ENCODE assay signal across 27 cellular contexts in genomic region chr9:98484218-98484617, GRCh38.
DNase-seq lines count a peak whose midpoint lies in the region; ATAC-seq and TF ChIP-seq lines count a peak whose summit lies in the region.
"Had no signal": no experiment of that assay in that cellular context is flagged by ENCODE, and none has a peak within 500 bp of the region (broad histone marks: within the 10 kb centered on the region; RNA-seq: fewer than 3 reads in every experiment).

No MANE protein-coding gene starts in this region.

- peaks cover 9% of the 10 kb centered on the region; the same call in 1 of the 3 replicates for H3K4me1 Mint-ChIP-seq in GM23338
- H3K4me1 Mint-ChIP-seq: activated B cell treated with CpG ODN at 0.5 μM for 24 hours; naive thymus-derived CD8-positive, alpha-beta T cell had no signal

- no peak overlapping the region for H3K4me2 ChIP-seq in GM23338

- no peak overlapping the region for H2AFZ ChIP-seq in GM23338
- H2AFZ ChIP-seq: parathyroid adenoma had no signal

- no peak overlapping the region for H3K27ac ChIP-seq in GM23338 (ENCODE audit: low read depth)
- H3K27ac ChIP-seq: ascending aorta, colonic mucosa, parathyroid adenoma, SJCRH30 had no signal

- H3K4me3 ChIP-seq in GM23338 (no peak overlapping the region), cardiac fibroblast (replicated peaks in 1 of 2; ENCODE audit: low read depth in 2 of 2, low read length in 2 of 2) (no peak overlapping the region), retinal pigment epithelial cell (ENCODE audit: low read length) (no peak overlapping the region)
- H3K4me3 ChIP-seq: ascending aorta, colonic mucosa, SJCRH30 had no signal

- peak; percentile 18 for DNase-seq in NCI-H748 (lab: John Stamatoyannopoulos, UW; ENCODE audit: unreplicated experiment)
- no peak for DNase-seq in NCI-H748 treated with DMSO at 0.1 percent for 48 hours (lab: John Stamatoyannopoulos, UW)
- peak; percentile 23 for DNase-seq in GM23338 (ENCODE audit: low spot score)
- DNase-seq in cardiac fibroblast (ENCODE audit: low read depth in 2 of 2), result peak; percentile 60 to 62
- no peak for DNase-seq in retinal pigment epithelial cell (ENCODE audit: low read depth)
- DNase-seq in SKM-1 (lab: John Stamatoyannopoulos, UW; ENCODE audit: unreplicated experiment), result no peak
- DNase-seq: 8988T; activated B cell treated with CpG ODN at 0.5 μM for 24 hours; activated CD8-positive, alpha-beta T cell treated with anti-CD3 and anti-CD28 coated beads for 36 hours; activated naive CD4-positive, alpha-beta T cell treated with anti-CD3 and anti-CD28 coated beads for 36 hours; activated T-cell treated with anti-CD3 and anti-CD28 coated beads, Interleukin-2, amount 50 U/mL, for 1 hour; colonic mucosa; DMS 273 treated with DMSO at 0.1 percent for 48 hours; Kasumi-1; kidney glomerular epithelial cell; naive thymus-derived CD8-positive, alpha-beta T cell; NCI-H1105 treated with DMSO at 0.1 percent for 48 hours; PC-3; SJCRH30; stimulated activated CD4-positive, alpha-beta T cell treated with anti-CD3 and anti-CD28 coated beads, Interleukin-2, amount 100 ng/mL, for 24 hours; stimulated activated naive CD4-positive, alpha-beta T cell treated with Interleukin-2 at 50 U/mL for 16 hours; T-helper 2 cell; trophoblast cell had no signal

- no peaks in the 10 kb centered on the region for H3K4me1 ChIP-seq in GM23338 (ENCODE audit: insufficient read depth)
- H3K4me1 ChIP-seq: ascending aorta, colonic mucosa, parathyroid adenoma, SJCRH30 had no signal

- peaks cover 3% of the 10 kb centered on the region for H3K27me3 Mint-ChIP-seq in GM23338 (ENCODE audit: insufficient read depth, low read depth, poor library complexity)

- no peaks in the 10 kb centered on the region for H3K9me3 Mint-ChIP-seq in GM23338
- H3K9me3 Mint-ChIP-seq: activated B cell treated with CpG ODN at 0.5 μM for 24 hours; activated CD8-positive, alpha-beta T cell treated with anti-CD3 and anti-CD28 coated beads for 36 hours; activated naive CD4-positive, alpha-beta T cell treated with anti-CD3 and anti-CD28 coated beads for 36 hours; naive thymus-derived CD8-positive, alpha-beta T cell had no signal

- no peaks in the 10 kb centered on the region for H3K9me2 ChIP-seq in GM23338 (ENCODE audit: insufficient read depth)

- no peak overlapping the region for H3K27ac Mint-ChIP-seq in GM23338
- H3K27ac Mint-ChIP-seq: activated B cell treated with CpG ODN at 0.5 μM for 24 hours; activated CD8-positive, alpha-beta T cell treated with anti-CD3 and anti-CD28 coated beads for 36 hours; activated naive CD4-positive, alpha-beta T cell treated with anti-CD3 and anti-CD28 coated beads for 36 hours had no signal

- H3K4me3 Mint-ChIP-seq in GM23338, result no peak overlapping the region
- H3K4me3 Mint-ChIP-seq: activated B cell treated with CpG ODN at 0.5 μM for 24 hours; activated CD8-positive, alpha-beta T cell treated with anti-CD3 and anti-CD28 coated beads for 36 hours; activated naive CD4-positive, alpha-beta T cell treated with anti-CD3 and anti-CD28 coated beads for 36 hours; naive thymus-derived CD8-positive, alpha-beta T cell had no signal

- H4K20me1 ChIP-seq in GM23338 (replicated peaks; ENCODE audit: insufficient read depth), result no peaks in the 10 kb centered on the region

- no peaks in the 10 kb centered on the region for H3K36me3 Mint-ChIP-seq in GM23338 (ENCODE audit: low read depth)
- H3K36me3 Mint-ChIP-seq: naive thymus-derived CD8-positive, alpha-beta T cell had no signal

- TF ChIP-seq CTCF in GM23338 (conservative IDR thresholded peaks at IDR 0.05; ENCODE audit: low read depth in 2 of 2) (no peak), cardiac fibroblast (IDR thresholded peaks at IDR 0.05; ENCODE audit: low read depth, low read length) (peak; percentile 37), retinal pigment epithelial cell (conservative IDR thresholded peaks at IDR 0.05; ENCODE audit: low read depth, low read length) (peak; percentile 16)

- ATAC-seq in GM23338, result no peak; the same call in 2 of the 3 replicates
- no peak for ATAC-seq in GM19397 (IDR thresholded peaks at IDR 0.05; ENCODE audit: unreplicated experiment)
- no peak for ATAC-seq in GM21786 (IDR thresholded peaks at IDR 0.05; ENCODE audit: unreplicated experiment)
- ATAC-seq: activated CD8-positive, alpha-beta T cell treated with anti-CD3 and anti-CD28 coated beads for 36 hours; naive thymus-derived CD8-positive, alpha-beta T cell; PC-3 had no signal

- H3K79me2 ChIP-seq in GM23338 (replicated peaks; ENCODE audit: insufficient read depth), result no peaks in the 10 kb centered on the region
- H3K79me2 ChIP-seq: parathyroid adenoma had no signal

- no peaks in the 10 kb centered on the region for H3F3A ChIP-seq in GM23338 (replicated peaks; ENCODE audit: low read depth)

- no peaks in the 10 kb centered on the region for H3K36me3 ChIP-seq in GM23338 (ENCODE audit: insufficient read depth)
- H3K36me3 ChIP-seq: ascending aorta, colonic mucosa, SJCRH30 had no signal

- H3K27me3 ChIP-seq in GM23338 (ENCODE audit: insufficient read depth), result no peaks in the 10 kb centered on the region
- H3K27me3 ChIP-seq: ascending aorta, colonic mucosa had no signal

TF ChIP-seq in GM23338, 12 proteins besides CTCF, POLR2A, EP300 and RAD21 (continues in another document):
- TF ChIP-seq NANOG (IDR thresholded peaks at IDR 0.05; ENCODE audit: borderline replicate concordance) (no peak), JUNB (IDR thresholded peaks at IDR 0.05; ENCODE audit: unreplicated experiment) (no peak), STAT1 (IDR thresholded peaks at IDR 0.05; ENCODE audit: unreplicated experiment) (no peak), REST (IDR thresholded peaks at IDR 0.05; ENCODE audit: unreplicated experiment) (no peak)

Comparison
In these comparisons a context has a peak if more than half of its experiments do, and no peak if none do; other contexts are left out.
1. DNase-seq: peak in NCI-H748 (single experiment), GM23338 (single experiment) and cardiac fibroblast (2 of 2); none in NCI-H748 treated with DMSO at 0.1 percent for 48 hours (single experiment), retinal pigment epithelial cell (single experiment) and SKM-1 (single experiment).
2. CTCF ChIP-seq: peak in cardiac fibroblast (single experiment) and retinal pigment epithelial cell (single experiment); none in GM23338 (0 of 2).